10 cellular contexts compared by ENCODE assay signal in genomic region chr2:47126783-47127182, GRCh38. TPM values are rescaled to one million over a fixed set of nuclear protein-coding genes. Genes with fewer than 3 reads are reported as not detected.
"Had no signal": no experiment of that assay in that cellular context is flagged by ENCODE, and none has a peak within 500 bp of the region (broad histone marks: within the 10 kb centered on the region; RNA-seq: fewer than 3 reads in every experiment).

No MANE protein-coding gene starts in this region.

- H3K4me2 ChIP-seq: GM23338 had no signal

- ATAC-seq: GM23338, HCT116 had no signal

- DNase-seq: GM23248, GOT3, H7, H9, HCEC 1CT, HFFc6 had no signal

- H3K9ac ChIP-seq: GM23248 had no signal

- H2AFZ ChIP-seq: GM23248, GM23338 had no signal

- H3K27ac ChIP-seq: GM23248 had no signal

- H3K36me3 ChIP-seq: HAP-1 had no signal

- H3K4me3 ChIP-seq: GM23248, GM23338, HAP-1 had no signal

RNA-seq across cellular contexts. Expression of gene STPG4, which starts 28.3 kb away (rescaled TPM):
- total RNA-seq: GM23248, H4, H7 had no signal
